ENCODE assay signal across 1 cellular context in genomic region chr18:57660961-57661360, GRCh38.
TF ChIP-seq lines count a peak whose summit lies in the region.

No MANE protein-coding gene starts in this region.

TF ChIP-seq in K562, 482 proteins besides CTCF, POLR2A, EP300 and RAD21 (continued from another document):
- TF ChIP-seq ATF3 (IDR thresholded peaks at IDR 0.05) (peak; percentile 80), ATF3 (CRISPR knock-in tag; conservative IDR thresholded peaks at IDR 0.05) (no peak), E2F1 (CRISPR knock-in tag; IDR thresholded peaks at IDR 0.05) (no peak), POLR2G (IDR thresholded peaks at IDR 0.05; ENCODE audit: low read depth, low read length) (no peak)
TF ChIP-seq in K562: peak in this region for 10.
